Comparison of ENCODE assay signal across 16 cellular contexts in the genomic region with DNA sequence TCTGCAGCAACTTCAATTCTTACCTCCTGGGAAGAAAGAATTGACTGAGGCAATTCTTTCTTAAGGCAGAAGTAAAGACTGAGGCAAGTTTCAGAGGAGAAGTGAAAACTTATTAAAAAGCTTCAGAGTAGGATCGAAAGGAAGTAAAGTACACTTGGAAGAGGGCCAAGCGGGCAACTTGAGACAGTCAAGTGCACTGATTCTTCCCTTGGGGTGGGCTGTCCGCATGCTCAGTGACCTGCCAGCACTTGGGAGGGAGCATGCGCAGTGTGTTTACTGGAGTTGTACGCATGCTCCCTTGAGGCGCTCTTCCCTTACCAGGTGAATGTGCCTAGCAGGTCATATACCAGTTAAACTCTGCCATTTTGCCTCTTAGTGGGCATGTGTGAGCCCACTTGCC. TPM values are rescaled to one million over a fixed set of nuclear protein-coding genes. Genes with fewer than 3 reads are reported as not detected.
DNase-seq lines count a peak whose midpoint lies in the region; ATAC-seq, FAIRE-seq and TF ChIP-seq lines count a peak whose summit lies in the region.
"Had no signal": no experiment of that assay in that cellular context is flagged by ENCODE, and none has a peak within 500 bp of the region (broad histone marks: within the 10 kb centered on the region; RNA-seq: fewer than 3 reads in every experiment).

No MANE protein-coding gene starts in this region.

- ATAC-seq in HG02588 (IDR thresholded peaks at IDR 0.05; ENCODE audit: unreplicated experiment) = no peak
- ATAC-seq: psoas muscle had no signal

- FAIRE-seq in kidney (lab: Jason Lieb, UNC) = no peak

- DNase-seq in Ammon's horn (ENCODE audit: low spot score) = peak; percentile 45
- peak; percentile 23 to 67 for DNase-seq in NOMO-1 (lab: John Stamatoyannopoulos, UW; ENCODE audit: unreplicated experiment in 2 of 2)
- no peak for DNase-seq in kidney
- DNase-seq in NCI-H1048 (lab: John Stamatoyannopoulos, UW) = no peak
- DNase-seq in A172 (ENCODE audit: low spot score) = no peak
- DNase-seq in NCI-H748 treated with DMSO at 0.1 percent for 48 hours (lab: John Stamatoyannopoulos, UW) = no peak
- DNase-seq: activated CD4-positive, alpha-beta T cell treated with anti-CD3 and anti-CD28 coated beads for 1 hour; activated naive CD8-positive, alpha-beta T cell treated with anti-CD3 and anti-CD28 coated beads for 36 hours; endodermal cell; foreskin melanocyte; NCI-H526 treated with DMSO at 0.1 percent for 48 hours; psoas muscle; stimulated activated CD8-positive, alpha-beta memory T cell treated with anti-CD3 and anti-CD28 coated beads, Interleukin-4, amount 100 ng/mL, for 48 hours had no signal

- H3K9me3 ChIP-seq in kidney (ENCODE audit: control insufficient read depth in 1 of 2, low read length in 2 of 2) = peaks cover 0 to 7% of the 10 kb centered on the region in 2 donors
- H3K9me3 ChIP-seq: psoas muscle had no signal

- no peaks in the 10 kb centered on the region for H3K79me2 ChIP-seq in KMS-11 (ENCODE audit: insufficient read depth, low read depth)

- H3K4me2 ChIP-seq in KMS-11 = peak overlapping the region; percentile 56

- H3K4me3 ChIP-seq in KMS-11 (IDR thresholded peaks at IDR 0.05; ENCODE audit: insufficient read depth, low read depth, low read length) (peak overlapping the region; percentile 45), kidney (ENCODE audit: low read length in 2 of 2) (peak overlapping the region; percentile 38 to 47)
- H3K4me3 ChIP-seq: psoas muscle, tibial nerve had no signal

- H3K27ac ChIP-seq in KMS-11 = peak overlapping the region; percentile 40; the same call in 1 of the 2 replicates
- H3K27ac ChIP-seq in kidney (ENCODE audit: low read depth in 2 of 2, low read length in 2 of 2) = peak overlapping the region in 1 of 2 donors; percentile 54
- H3K27ac ChIP-seq: psoas muscle, tibial nerve had no signal

- H4K20me1 ChIP-seq in KMS-11 (ENCODE audit: insufficient read depth) = no peaks in the 10 kb centered on the region

- intact Hi-C loops in kidney (cut with DNase I) = no loop called here

- H3K36me3 ChIP-seq in KMS-11 (ENCODE audit: insufficient read depth) (no peaks in the 10 kb centered on the region), kidney (ENCODE audit: control insufficient read depth in 1 of 2, insufficient read depth in 2 of 2, low read length in 2 of 2) (no peaks in the 10 kb centered on the region)
- H3K36me3 ChIP-seq: tibial nerve had no signal

- H3K27me3 ChIP-seq in KMS-11 (ENCODE audit: insufficient read depth, low read depth) = peaks cover 25% of the 10 kb centered on the region; the same call in 1 of the 2 replicates

- peaks cover 37% of the 10 kb centered on the region for H3K4me1 ChIP-seq in KMS-11 (ENCODE audit: low read depth, poor library complexity, severe bottlenecking)
- peaks cover 4 to 7% of the 10 kb centered on the region in 2 donors for H3K4me1 ChIP-seq in kidney (ENCODE audit: control insufficient read depth in 1 of 2, insufficient read depth in 1 of 2, low read depth in 1 of 2, low read length in 2 of 2)
- H3K4me1 ChIP-seq: psoas muscle, tibial nerve had no signal

- H3K9ac ChIP-seq in KMS-11 (no peak overlapping the region), kidney (ENCODE audit: low read length in 2 of 2) (no peak overlapping the region)

- peak overlapping the region; percentile 51; the same call in 1 of the 2 replicates for H2AFZ ChIP-seq in KMS-11 (ENCODE audit: low read depth)

- TF ChIP-seq CTCF in KMS-11 (conservative IDR thresholded peaks at IDR 0.05; ENCODE audit: low read depth, low read length) = no peak
- TF ChIP-seq CTCF in kidney (IDR thresholded peaks at IDR 0.05; ENCODE audit: borderline replicate concordance, extremely low read depth, insufficient read depth) = no peak

RNA-seq across cellular contexts. Expression of a gene that starts 55.3 kb away (rescaled TPM):
- total RNA-seq in kidney = 12.0 TPM
- polyA plus RNA-seq in kidney (ENCODE audit: insufficient read depth, low read depth, low replicate concordance) = 5.5 TPM
- total RNA-seq in A172 (2014; rRNA removed; shearing (Covaris generic)) = 5.4 and 5.6 TPM in 2 replicates

Comparison
In these comparisons a context has a peak if more than half of its experiments do, and no peak if none do; other contexts are left out.
1. DNase-seq: peak in Ammon's horn (single experiment) and NOMO-1 (2 of 2); none in kidney (single experiment), NCI-H1048 (single experiment), A172 (single experiment) and NCI-H748 treated with DMSO at 0.1 percent for 48 hours (single experiment).